In genomic region chr1:8096105-8097011, GRCh38 we compare ENCODE assay signal across 9 cellular contexts.
A peak's percentile ranks its signal among the peaks of the same experiment; 100 is the strongest.
DNase-seq lines count a peak whose midpoint lies in the region; ATAC-seq and TF ChIP-seq lines count a peak whose summit lies in the region.
"Had no signal": no experiment of that assay in that cellular context is flagged by ENCODE, and none has a peak within 500 bp of the region (broad histone marks: within the 10 kb centered on the region; RNA-seq: fewer than 3 reads in every experiment).

No MANE protein-coding gene starts in this region.

- TF ChIP-seq CTCF in brain microvascular endothelial cell (IDR thresholded peaks at IDR 0.05; ENCODE audit: low read depth, low read length, missing control alignments) = no peak
- no peak for TF ChIP-seq CTCF in mesothelial cell of epicardium (IDR thresholded peaks at IDR 0.05; ENCODE audit: unreplicated experiment)

- peaks cover 42% of the 10 kb centered on the region for H3K4me1 Mint-ChIP-seq in mesothelial cell of epicardium
- H3K4me1 Mint-ChIP-seq in stimulated activated memory B cell treated with anti-CD40 and anti-IgM and Interleukin-4, amounts not matched to agents 10 μg/mL and 1 μg/mL and 100 μg/mL, for 72 hours = peaks cover 11% of the 10 kb centered on the region

- H3K36me3 Mint-ChIP-seq in mesothelial cell of epicardium = peaks cover 3% of the 10 kb centered on the region
- H3K36me3 Mint-ChIP-seq in stimulated activated memory B cell treated with anti-CD40 and anti-IgM and Interleukin-4, amounts not matched to agents 10 μg/mL and 1 μg/mL and 100 μg/mL, for 72 hours = no peaks in the 10 kb centered on the region
- H3K36me3 Mint-ChIP-seq: activated naive CD8-positive, alpha-beta T cell treated with anti-CD3 and anti-CD28 coated beads, Interleukin-2, amount 10 ng/mL, durations not matched to agents 7 days and 5 days had no signal

- in situ Hi-C loops in ACHN (cut with HindIII; ENCODE audit: low pct_ligation_motif_present, low pct_unique_long_range_greater_than_20kb, low sequenced_read_pairs) (no loop called here), brain microvascular endothelial cell (cut with HindIII; ENCODE audit: low pct_ligation_motif_present, low sequenced_read_pairs) (no loop called here)

- peak; percentile 87 for DNase-seq in ACHN
- peak; percentile 96 for DNase-seq in HT1080 (ENCODE audit: low read depth)
- no peak for DNase-seq in brain microvascular endothelial cell
- DNase-seq in mesothelial cell of epicardium (ENCODE audit: low spot score in 2 of 2, unreplicated experiment in 2 of 2) = no peak
- no peak for DNase-seq in inferior parietal cortex (ENCODE audit: extremely low spot score)
- no peak for DNase-seq in stimulated activated naive CD4-positive, alpha-beta T cell (lab: John Stamatoyannopoulos, UW)
- DNase-seq: activated naive CD8-positive, alpha-beta T cell treated with anti-CD3 and anti-CD28 coated beads, Interleukin-2, amount 10 ng/mL, durations not matched to agents 7 days and 5 days had no signal

- no peaks in the 10 kb centered on the region for H3K27me3 ChIP-seq in brain microvascular endothelial cell (replicated peaks)

- H3K27ac ChIP-seq in brain microvascular endothelial cell = peak overlapping the region; percentile 96

- no peak overlapping the region for H3K4me3 Mint-ChIP-seq in mesothelial cell of epicardium
- no peak overlapping the region for H3K4me3 Mint-ChIP-seq in stimulated activated memory B cell treated with anti-CD40 and anti-IgM and Interleukin-4, amounts not matched to agents 10 μg/mL and 1 μg/mL and 100 μg/mL, for 72 hours
- H3K4me3 Mint-ChIP-seq: activated naive CD8-positive, alpha-beta T cell treated with anti-CD3 and anti-CD28 coated beads, Interleukin-2, amount 10 ng/mL, durations not matched to agents 7 days and 5 days had no signal

- H3K9me3 Mint-ChIP-seq in mesothelial cell of epicardium = peaks cover 5% of the 10 kb centered on the region
- no peaks in the 10 kb centered on the region for H3K9me3 Mint-ChIP-seq in stimulated activated memory B cell treated with anti-CD40 and anti-IgM and Interleukin-4, amounts not matched to agents 10 μg/mL and 1 μg/mL and 100 μg/mL, for 72 hours

- H3K27ac Mint-ChIP-seq in mesothelial cell of epicardium = peak overlapping the region; percentile 95
- no peak overlapping the region for H3K27ac Mint-ChIP-seq in stimulated activated memory B cell treated with anti-CD40 and anti-IgM and Interleukin-4, amounts not matched to agents 10 μg/mL and 1 μg/mL and 100 μg/mL, for 72 hours
- H3K27ac Mint-ChIP-seq: activated naive CD8-positive, alpha-beta T cell treated with anti-CD3 and anti-CD28 coated beads, Interleukin-2, amount 10 ng/mL, durations not matched to agents 7 days and 5 days had no signal

- H3K27me3 Mint-ChIP-seq in mesothelial cell of epicardium (ENCODE audit: low read depth) = no peaks in the 10 kb centered on the region
- H3K27me3 Mint-ChIP-seq in stimulated activated memory B cell treated with anti-CD40 and anti-IgM and Interleukin-4, amounts not matched to agents 10 μg/mL and 1 μg/mL and 100 μg/mL, for 72 hours = peaks cover 13% of the 10 kb centered on the region

- H3K36me3 ChIP-seq in brain microvascular endothelial cell (replicated peaks) = no peaks in the 10 kb centered on the region

- H3K4me3 ChIP-seq in brain microvascular endothelial cell (ENCODE audit: low read depth, low read length) = no peak overlapping the region

- no peak for ATAC-seq in GM18517 (IDR thresholded peaks at IDR 0.05; ENCODE audit: unreplicated experiment)
- no peak for ATAC-seq in stimulated activated memory B cell treated with anti-CD40 and anti-IgM and Interleukin-4, amounts not matched to agents 10 μg/mL and 1 μg/mL and 100 μg/mL, for 72 hours

Comparison
In these comparisons a context has a peak if more than half of its experiments do, and no peak if none do; other contexts are left out.
1. DNase-seq: peak in ACHN (single experiment) and HT1080 (single experiment); none in brain microvascular endothelial cell (single experiment), mesothelial cell of epicardium (0 of 2), inferior parietal cortex (single experiment) and stimulated activated naive CD4-positive, alpha-beta T cell (0 of 6).